Comparison of ENCODE assay signal across 22 cellular contexts in the genomic region with DNA sequence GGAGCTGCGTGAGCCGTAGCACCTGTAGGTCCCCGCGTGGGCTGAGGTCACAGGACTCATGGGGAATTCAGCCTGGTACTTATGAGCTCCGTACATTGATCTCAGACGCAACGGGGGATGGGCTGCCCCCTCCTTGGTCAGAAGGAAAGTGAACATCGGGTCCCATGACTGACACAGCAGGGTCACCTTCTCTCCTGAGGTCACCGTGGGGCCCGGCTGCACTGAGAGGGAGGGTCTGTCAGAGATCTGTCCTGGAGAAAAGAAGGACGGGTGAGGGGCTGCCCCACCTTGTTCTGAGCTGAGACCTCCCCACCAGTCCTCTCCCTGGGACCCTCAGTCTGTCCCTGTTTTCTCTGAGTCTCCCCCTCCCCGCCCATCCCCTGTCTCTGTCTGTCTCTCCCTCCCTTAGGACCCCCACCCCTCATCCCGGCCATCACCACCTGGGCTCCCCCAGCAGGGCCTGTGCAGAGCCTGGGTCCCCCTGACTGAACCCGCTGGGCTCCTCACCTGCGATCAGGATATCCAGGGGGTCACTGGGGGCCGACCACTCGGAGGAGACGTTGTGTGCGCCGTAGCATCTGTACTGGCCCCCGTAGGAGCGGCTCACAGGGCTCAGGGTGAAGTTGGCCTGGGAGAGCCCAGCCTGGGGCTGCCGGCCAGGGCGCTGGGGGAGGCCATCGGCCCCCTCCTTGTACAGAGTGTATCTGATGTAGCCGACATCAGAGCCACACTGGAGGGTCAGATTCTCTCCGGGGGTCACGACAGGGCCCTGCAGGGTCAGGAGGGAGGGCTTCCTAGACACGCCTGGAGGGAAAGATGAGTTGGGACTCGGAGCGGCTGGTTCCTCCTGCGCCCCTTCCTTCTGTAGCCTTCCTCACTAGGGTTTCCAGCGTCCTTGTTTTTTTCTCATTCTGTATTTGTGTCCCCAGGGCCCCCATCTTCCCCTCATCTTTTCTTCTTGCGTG. TPM values are rescaled to one million over a fixed set of nuclear protein-coding genes. Genes with fewer than 3 reads are reported as not detected.
"Had no signal": no experiment of that assay in that cellular context is flagged by ENCODE, and none has a peak within 500 bp of the region (broad histone marks: within the 10 kb centered on the region; RNA-seq: fewer than 3 reads in every experiment).

No MANE protein-coding gene starts in this region.

- H3K36me3 Mint-ChIP-seq: mesothelial cell of epicardium had no signal

- H3K4me3 ChIP-seq: colonic mucosa, heart left ventricle, right atrium auricular region, suprapubic skin, thyroid gland, upper lobe of left lung, vagina had no signal

- H3K9me3 ChIP-seq: colonic mucosa, heart left ventricle, right atrium auricular region, suprapubic skin, thyroid gland, upper lobe of left lung, vagina had no signal

- H3K4me3 Mint-ChIP-seq: mesothelial cell of epicardium, nephron had no signal

- H3K27ac Mint-ChIP-seq: mesothelial cell of epicardium, nephron had no signal

- H3K27me3 ChIP-seq: colonic mucosa, right atrium auricular region, thyroid gland, upper lobe of left lung, vagina had no signal

- H3K4me1 ChIP-seq: colonic mucosa, right atrium auricular region, suprapubic skin, thyroid gland, upper lobe of left lung, vagina had no signal

- ATAC-seq: heart left ventricle; stimulated activated naive CD8-positive, alpha-beta T cell treated with anti-CD3 and anti-CD28 coated beads, Interleukin-15, Interleukin-2, amounts not matched to agents 100 U/mL and 50 U/mL, for 24 hours had no signal

- H3K9me3 Mint-ChIP-seq: mesothelial cell of epicardium had no signal

- H3K36me3 ChIP-seq: colonic mucosa, heart left ventricle, right atrium auricular region, suprapubic skin, thyroid gland, upper lobe of left lung, vagina had no signal

- DNase-seq: colonic mucosa; dorsolateral prefrontal cortex; effector CD8-positive, alpha-beta T cell; heart left ventricle; hippocampal formation; kidney glomerular epithelial cell; mammary epithelial cell; small intestine; stimulated activated CD4-positive, alpha-beta T cell treated with anti-CD3 and anti-CD28 coated beads, Interleukin-12 subunit alpha, Interleukin-12 subunit beta, amount 100 ng/mL, for 4 hours; stimulated activated naive CD8-positive, alpha-beta T cell treated with anti-CD3 and anti-CD28 coated beads, Interleukin-15, Interleukin-2, amounts not matched to agents 100 U/mL and 50 U/mL, for 24 hours; thyroid gland; upper lobe of left lung had no signal

- H3K4me1 Mint-ChIP-seq: mesothelial cell of epicardium, nephron had no signal

- H3K27ac ChIP-seq: colonic mucosa, heart left ventricle, right atrium auricular region, suprapubic skin, thyroid gland, upper lobe of left lung, vagina had no signal

- FAIRE-seq: frontal cortex, small intestine had no signal

RNA-seq across cellular contexts. Expression of gene LILRA4, which starts 1.8 kb away (rescaled TPM):
- total RNA-seq: colonic mucosa, glomerular endothelial cell, heart left ventricle, left lobe of liver, mammary epithelial cell, mesothelial cell of epicardium, osteoblast, right atrium auricular region, thyroid gland, vagina had no signal
- polyA plus RNA-seq: heart left ventricle, mammary epithelial cell had no signal

RNA-seq across cellular contexts. Expression of gene LILRA5, which starts 24.2 kb away (rescaled TPM):
- total RNA-seq: cerebellum, glomerular endothelial cell, mammary epithelial cell, mesothelial cell of epicardium, suprapubic skin had no signal
- polyA plus RNA-seq: mammary epithelial cell had no signal

RNA-seq across cellular contexts. Expression of gene LAIR1, which starts 27.6 kb away (rescaled TPM):
- total RNA-seq: glomerular endothelial cell, mammary epithelial cell had no signal
- polyA plus RNA-seq: mammary epithelial cell had no signal

RNA-seq across cellular contexts. Expression of gene LILRB2, which starts 56.3 kb away (rescaled TPM):
- total RNA-seq: frontal cortex, glomerular endothelial cell, mammary epithelial cell, mesothelial cell of epicardium, osteoblast had no signal
- polyA plus RNA-seq: mammary epithelial cell had no signal
